Comparison of ENCODE assay signal across 24 cellular contexts in genomic region chr10:68848281-68848680, GRCh38. TPM values are rescaled to one million over a fixed set of nuclear protein-coding genes. Genes with fewer than 3 reads are reported as not detected.
DNase-seq lines count a peak whose midpoint lies in the region; ATAC-seq, FAIRE-seq and TF ChIP-seq lines count a peak whose summit lies in the region.
"Had no signal": no experiment of that assay in that cellular context is flagged by ENCODE, and none has a peak within 500 bp of the region (broad histone marks: within the 10 kb centered on the region; RNA-seq: fewer than 3 reads in every experiment).

No MANE protein-coding gene starts in this region.

- H3K18ac ChIP-seq in IMR-90 (ENCODE audit: low read depth, low read length) (no peak overlapping the region), H1 (ENCODE audit: extremely low read depth, low read length) (no peak overlapping the region)

- POLR2A ChIA-PET in IMR-90 (lab: Charles Lee; ENCODE audit: unreplicated experiment), result no interaction called here
- POLR2A ChIA-PET in H1 (lab: Charles Lee; ENCODE audit: partially characterized antibody), result no interaction called here

- H2BK12ac ChIP-seq in H1 (ENCODE audit: low read depth, low read length), result no peak overlapping the region

- H3K4me3 ChIP-seq in GM23248 (no peak overlapping the region), IMR-90 (ENCODE audit: insufficient read depth, low read depth, low read length) (no peak overlapping the region), H1 (ENCODE audit: extremely low read depth in 1 of 4, insufficient read depth in 2 of 4, low read depth in 3 of 4, low read length in 4 of 4) (no peak overlapping the region)
- H3K4me3 ChIP-seq: A549; BLaER1 treated with 17β-estradiol and CSF1 and Interleukin-3, amounts not matched to agents 10 nM and 100 nM had no signal

- H3K27ac Mint-ChIP-seq in nephron progenitor cell, result peak overlapping the region; percentile 97
- H3K27ac Mint-ChIP-seq: CD4-positive, alpha-beta T cell had no signal

- peaks cover 36% of the 10 kb centered on the region for H3K36me3 Mint-ChIP-seq in nephron progenitor cell (ENCODE audit: low read depth)
- H3K36me3 Mint-ChIP-seq: CD14-positive monocyte; CD8-positive, alpha-beta memory T cell had no signal

- TF ChIP-seq RAD21 in IMR-90 (IDR thresholded peaks at IDR 0.05; ENCODE audit: low read length) (no peak), H1 (IDR thresholded peaks at IDR 0.05 in 1 of 2, conservative IDR thresholded peaks at IDR 0.05 in 1 of 2; ENCODE audit: low read depth in 2 of 2, low read length in 2 of 2) (no peak)

- ATAC-seq in IMR-90 (ENCODE audit: low read depth) (no peak), HG03457 (IDR thresholded peaks at IDR 0.05; ENCODE audit: unreplicated experiment) (no peak)
- ATAC-seq: A549, HCT116 had no signal

- H4K20me1 ChIP-seq in GM23248 (ENCODE audit: insufficient read depth) (no peaks in the 10 kb centered on the region), IMR-90 (ENCODE audit: insufficient read depth, low read length) (no peaks in the 10 kb centered on the region), H1 (replicated peaks in 1 of 2; ENCODE audit: control insufficient read depth in 1 of 2, insufficient read depth in 2 of 2, low read length in 2 of 2) (no peaks in the 10 kb centered on the region)
- H4K20me1 ChIP-seq: BLaER1 treated with 17β-estradiol and CSF1 and Interleukin-3, amounts not matched to agents 10 nM and 100 nM had no signal

- TF ChIP-seq POLR2A in IMR-90 (IDR thresholded peaks at IDR 0.05; ENCODE audit: low read depth, low read length) (no peak), H1 (IDR thresholded peaks at IDR 0.05; ENCODE audit: control extremely low read depth in 1 of 2, low read depth in 2 of 2, low read length in 2 of 2) (no peak)

- no peak overlapping the region for H2BK20ac ChIP-seq in IMR-90 (ENCODE audit: low read depth, low read length)
- no peak overlapping the region for H2BK20ac ChIP-seq in H1 (ENCODE audit: low read length)

- H3K79me1 ChIP-seq in IMR-90 (ENCODE audit: low read depth in 1 of 2, low read length in 2 of 2) (no peaks in the 10 kb centered on the region), H1 (ENCODE audit: low read depth, low read length) (no peaks in the 10 kb centered on the region)

- H3K9me3 ChIP-seq in GM23248 (ENCODE audit: low read depth), result no peaks in the 10 kb centered on the region
- no peaks in the 10 kb centered on the region for H3K9me3 ChIP-seq in IMR-90 (ENCODE audit: control insufficient read depth, insufficient read depth, low read length)
- no peaks in the 10 kb centered on the region for H3K9me3 ChIP-seq in H1 (ENCODE audit: insufficient read depth in 2 of 2, low read depth in 1 of 2, low read length in 1 of 2)
- H3K9me3 ChIP-seq: BE2C had no signal

- H3K9me2 ChIP-seq in GM23248 (ENCODE audit: insufficient read depth), result no peaks in the 10 kb centered on the region

- H2BK120ac ChIP-seq in IMR-90 (ENCODE audit: low read depth, low read length) (no peak overlapping the region), H1 (replicated peaks; ENCODE audit: low read depth, low read length) (no peak overlapping the region)

- H3K56ac ChIP-seq in IMR-90 (ENCODE audit: extremely low read depth, insufficient read depth, low read length) (no peak overlapping the region), H1 (replicated peaks; ENCODE audit: insufficient read length, low read depth, low read length) (no peak overlapping the region)

- H3K4me1 ChIP-seq in GM23248 (ENCODE audit: insufficient read depth) (no peaks in the 10 kb centered on the region), IMR-90 (ENCODE audit: control insufficient read depth, insufficient read depth, low read length) (no peaks in the 10 kb centered on the region), H1 (replicated peaks in 1 of 4; ENCODE audit: control insufficient read depth in 3 of 4, insufficient read depth in 4 of 4, low read length in 3 of 4) (no peaks in the 10 kb centered on the region)
- H3K4me1 ChIP-seq: A549, BE2C had no signal

- intact Hi-C loops in IMR-90 (cut with micrococcal nuclease), result loop anchor here (5.0 kb wide), 1 partner anchor 39 kb away; no protein-coding TSS in a partner anchor

- H3K4ac ChIP-seq in IMR-90 (ENCODE audit: low read depth, low read length) (no peak overlapping the region), H1 (replicated peaks; ENCODE audit: insufficient read length, low read depth, low read length) (no peak overlapping the region)

- H3K36me3 ChIP-seq in GM23248 (ENCODE audit: low read depth), result no peaks in the 10 kb centered on the region
- H3K36me3 ChIP-seq in IMR-90 (ENCODE audit: control insufficient read depth, insufficient read depth, low read length), result no peaks in the 10 kb centered on the region
- no peaks in the 10 kb centered on the region for H3K36me3 ChIP-seq in H1 (ENCODE audit: control insufficient read depth in 2 of 4, insufficient read depth in 4 of 4, low read length in 3 of 4)
- H3K36me3 ChIP-seq: BE2C; BLaER1 treated with 17β-estradiol and CSF1 and Interleukin-3, amounts not matched to agents 10 nM and 100 nM had no signal

- H3K23ac ChIP-seq in IMR-90 (ENCODE audit: low read depth, low read length), result no peak overlapping the region
- H3K23ac ChIP-seq in H1 (ENCODE audit: insufficient read length), result no peak overlapping the region

- H3K9me3 Mint-ChIP-seq in nephron progenitor cell, result peaks cover 20% of the 10 kb centered on the region
- H3K9me3 Mint-ChIP-seq: CD4-positive, alpha-beta T cell had no signal

- TF ChIP-seq EP300 in H1 (IDR thresholded peaks at IDR 0.05; ENCODE audit: borderline replicate concordance in 1 of 2, low read depth in 2 of 2, low read length in 2 of 2), result no peak

- H3K27ac ChIP-seq in GM23248 (no peak overlapping the region), IMR-90 (ENCODE audit: insufficient read depth, low read length) (no peak overlapping the region), H1 (ENCODE audit: low read depth, low read length) (no peak overlapping the region), substantia nigra (ENCODE audit: low read depth, low read length, poor library complexity, severe bottlenecking) (no peak overlapping the region)
- H3K27ac ChIP-seq: A549; BLaER1 treated with 17β-estradiol and CSF1 and Interleukin-3, amounts not matched to agents 10 nM and 100 nM had no signal

- no peak for FAIRE-seq in H1 (lab: Jason Lieb, UNC)
- FAIRE-seq: A549, D721Med, GM12892, GM19239 had no signal

- H3K9me1 ChIP-seq in IMR-90 (ENCODE audit: insufficient read depth, low read length), result no peaks in the 10 kb centered on the region

- no peak overlapping the region for H3K4me3 Mint-ChIP-seq in nephron progenitor cell
- H3K4me3 Mint-ChIP-seq: CD14-positive monocyte; CD4-positive, alpha-beta T cell; CD8-positive, alpha-beta memory T cell had no signal

- H2AK9ac ChIP-seq in IMR-90 (replicated peaks; ENCODE audit: low read depth, low read length, poor library complexity), result no peak overlapping the region

- H3K4me2 ChIP-seq in GM23248 (ENCODE audit: unreplicated experiment), result no peak overlapping the region
- no peak overlapping the region for H3K4me2 ChIP-seq in IMR-90 (ENCODE audit: low read depth, low read length)
- no peak overlapping the region for H3K4me2 ChIP-seq in H1 (ENCODE audit: insufficient read depth in 1 of 2, low read depth in 2 of 2, low read length in 2 of 2)
- H3K4me2 ChIP-seq: A549; BLaER1 treated with 17β-estradiol and CSF1 and Interleukin-3, amounts not matched to agents 10 nM and 100 nM had no signal

- H3F3A ChIP-seq in GM23248 (ENCODE audit: insufficient read depth), result no peaks in the 10 kb centered on the region

- H3K14ac ChIP-seq in IMR-90 (replicated peaks; ENCODE audit: low read depth, low read length) (no peak overlapping the region), H1 (ENCODE audit: insufficient read length) (no peak overlapping the region)

- H4K91ac ChIP-seq in IMR-90 (ENCODE audit: insufficient read depth, low read depth, low read length) (no peak overlapping the region), H1 (replicated peaks; ENCODE audit: insufficient read length, low read length) (no peak overlapping the region)

- CTCF ChIA-PET in IMR-90 (lab: Yijun Ruan, JAX) (no interaction called here), H1 (lab: Charles Lee; ENCODE audit: partially characterized antibody) (interaction anchor here (1.5 kb wide), 1 partner anchor 10 kb away, joined by 3 read pairs; no protein-coding TSS in a partner anchor)

- H3K4me1 Mint-ChIP-seq in nephron progenitor cell, result peaks cover 45% of the 10 kb centered on the region
- H3K4me1 Mint-ChIP-seq: CD14-positive monocyte; CD8-positive, alpha-beta memory T cell had no signal

- no peak overlapping the region for H2BK15ac ChIP-seq in IMR-90 (ENCODE audit: low read depth, low read length)
- no peak overlapping the region for H2BK15ac ChIP-seq in H1 (ENCODE audit: low read length)

- H3K27me3 ChIP-seq in GM23248 (replicated peaks; ENCODE audit: insufficient read depth), result no peaks in the 10 kb centered on the region
- H3K27me3 ChIP-seq in IMR-90 (ENCODE audit: control insufficient read depth, insufficient read depth, low read length), result peaks cover 2% of the 10 kb centered on the region
- no peaks in the 10 kb centered on the region for H3K27me3 ChIP-seq in H1 (replicated peaks in 1 of 4; ENCODE audit: control insufficient read depth in 3 of 4, extremely low read depth in 1 of 4, insufficient read depth in 3 of 4, low read length in 3 of 4)
- H3K27me3 ChIP-seq: BE2C; BLaER1 treated with 17β-estradiol and CSF1 and Interleukin-3, amounts not matched to agents 10 nM and 100 nM had no signal

- BruUV-seq in IMR-90 (replicated peaks; lab: Mats Ljungman, UMichigan), result no TSS peak

- no peak overlapping the region for H2AK5ac ChIP-seq in IMR-90 (ENCODE audit: low read depth, low read length)
- no peak overlapping the region for H2AK5ac ChIP-seq in H1 (ENCODE audit: low read depth, low read length)

- DNase-seq in GM23248 (no peak), IMR-90 (no peak), H1 (ENCODE audit: low read depth in 1 of 2, low spot score in 2 of 2) (no peak), nephron progenitor cell (no peak), substantia nigra (lab: John Stamatoyannopoulos, UW) (no peak), GDM1 (lab: John Stamatoyannopoulos, UW) (no peak)
- DNase-seq: 8988T; ACHN; AML-193; BE2C; CD4-positive, alpha-beta T cell; CD8-positive, alpha-beta memory T cell; DMS 273 treated with DMSO at 0.1 percent for 48 hours; DMS79; GOT3; H7 had no signal

- H3K23me2 ChIP-seq in H1 (ENCODE audit: low read depth, low read length), result no peaks in the 10 kb centered on the region

- TF ChIP-seq CTCF in IMR-90 (conservative IDR thresholded peaks at IDR 0.05; ENCODE audit: low read depth, low read length) (no peak), H1 (IDR thresholded peaks at IDR 0.05; ENCODE audit: control extremely low read depth in 1 of 3, insufficient read depth in 1 of 3, low read depth in 1 of 3, low read length in 3 of 3) (no peak), nephron progenitor cell (IDR thresholded peaks at IDR 0.05) (no peak)

- H3K27me3 Mint-ChIP-seq in nephron progenitor cell (ENCODE audit: low read depth, poor library complexity), result no peaks in the 10 kb centered on the region
- H3K27me3 Mint-ChIP-seq: CD4-positive, alpha-beta T cell had no signal

- H4K5ac ChIP-seq in IMR-90 (ENCODE audit: low read depth, low read length) (no peak overlapping the region), H1 (ENCODE audit: insufficient read length, low read depth, low read length) (peak overlapping the region; percentile 15)

- in situ Hi-C loops in GM23248 (cut with MboI) (no loop called here), IMR-90 (cut with MboI; ENCODE audit: low sequenced_read_pairs) (no loop called here)

- WGBS in GM23248 (ENCODE audit: low coverage in 1 of 2, low lambda C conversion rate in 2 of 2, missing lambda C conversion rate in 2 of 2), 2 experiments, result 90 to 96% methylated on average over 2 of the region's 2 CpGs
- no CpG with 5 or more reads among the region's 2 CpGs for WGBS in IMR-90 (ENCODE audit: extremely low coverage in 2 of 2, insufficient read length in 1 of 2), 2 experiments
- WGBS in H1 (ENCODE audit: extremely low coverage in 1 of 2, insufficient coverage in 1 of 2, insufficient read length in 1 of 2, insufficient replicate concordance in 2 of 2, low coverage in 1 of 2, low lambda C conversion rate in 2 of 2, missing lambda C conversion rate in 1 of 2), 2 experiments, result 91% methylated on average over 2 of the region's 2 CpGs; no CpG with 5 or more reads in 1 of the 2 experiments

- H2BK5ac ChIP-seq in IMR-90 (ENCODE audit: low read depth, low read length, poor library complexity, severe bottlenecking) (no peak overlapping the region), H1 (ENCODE audit: low read depth, low read length) (no peak overlapping the region)

- H3K9ac ChIP-seq in GM23248 (no peak overlapping the region), IMR-90 (ENCODE audit: low read depth, low read length) (no peak overlapping the region), H1 (replicated peaks in 1 of 4; ENCODE audit: extremely low read depth in 1 of 4, low read depth in 3 of 4, low read length in 3 of 4) (no peak overlapping the region)
- H3K9ac ChIP-seq: BLaER1 treated with 17β-estradiol and CSF1 and Interleukin-3, amounts not matched to agents 10 nM and 100 nM had no signal

- H2AFZ ChIP-seq in GM23248, result 0 out of 2 replicates have a peak overlapping the region, but pooled peaks have one; percentile 45
- H2AFZ ChIP-seq in IMR-90 (replicated peaks; ENCODE audit: low read length, poor library complexity), result peak overlapping the region; percentile 0
- H2AFZ ChIP-seq in H1 (ENCODE audit: low read length), result no peak overlapping the region

- no peaks in the 10 kb centered on the region for H3K79me2 ChIP-seq in GM23248 (ENCODE audit: insufficient read depth)
- no peaks in the 10 kb centered on the region for H3K79me2 ChIP-seq in H1 (ENCODE audit: control insufficient read depth in 1 of 2, insufficient read depth in 2 of 2, low read length in 2 of 2)

- dilution Hi-C loops in IMR-90 (cut with HindIII; ENCODE audit: low sequenced_read_pairs, unreplicated experiment), result no loop called here

- H4K8ac ChIP-seq in IMR-90 (ENCODE audit: low read depth in 2 of 2, low read length in 2 of 2), result no peak overlapping the region
- H4K8ac ChIP-seq in H1 (ENCODE audit: extremely low read depth, insufficient read depth, low read length), result no peak overlapping the region

RNA-seq across cellular contexts. Expression of gene STOX1, which starts 20.9 kb away (rescaled TPM):
- 0.25 TPM in 1 of 2 replicates, not detected in the other for total RNA-seq in GM23248 (2014; rRNA removed; shearing (Covaris generic))
- polyA plus RNA-seq in GM23248 (2016; fragmentation: Nextera tagmentation; extraction: Ambion mirVana) (not detected in 2 replicates), IMR-90 (2012; rRNA removed) (0.03 TPM in 1 of 2 replicates, not detected in the other), H1 (2011; rRNA removed) (0.47 and 0.92 TPM in 2 replicates)
- total RNA-seq in IMR-90 (2012; rRNA removed), result under 0.01 and 0.18 TPM in 2 replicates
- polyA plus RNA-seq in IMR-90 (2012; cell fraction: cytosol; rRNA removed), result not detected in 2 replicates
- polyA plus RNA-seq in IMR-90 (2012; cell fraction: nucleus; rRNA removed; ENCODE audit: low replicate concordance), result 0.02 TPM in 1 of 2 replicates, not detected in the other
- 2.5 and 2.6 TPM in 2 replicates for total RNA-seq in H1 (2021; fragmentation: NEBNext Ultra II Directional; extraction: Animal tissue kit (Norgen Biotek cat#: 25700))
- polyA plus RNA-seq in H1 (2011; cell fraction: cytosol; rRNA removed), result 1.1 TPM
- polyA plus RNA-seq in H1 (2011; cell fraction: nucleus; rRNA removed), result 0.70 TPM
- 1.5 to 2.3 TPM (median 1.8 TPM) in 4 replicates for polyA plus RNA-seq in H1 (2012, experiment 1 of 2)
- polyA plus RNA-seq in H1 (2012, experiment 2 of 2), result 0.13 TPM
- polyA plus RNA-seq in H1 (2013, experiment 1 of 2), result 0.83 TPM
- polyA plus RNA-seq in H1 (2013, experiment 2 of 2), result 1.1 TPM
- 2.4 and 3.6 TPM in 2 replicates for polyA minus RNA-seq in H1 (2011; rRNA and poly(A)+ RNA removed)
- 1.4 TPM for polyA minus RNA-seq in H1 (2011; cell fraction: cytosol; rRNA and poly(A)+ RNA removed)
- 1.8 TPM for polyA minus RNA-seq in H1 (2011; cell fraction: nucleus; rRNA and poly(A)+ RNA removed)
- polyA plus RNA-seq: CD14-positive monocyte; CD8-positive, alpha-beta memory T cell had no signal

RNA-seq across cellular contexts. Expression of gene DDX50, which starts 52.8 kb away (rescaled TPM):
- total RNA-seq in GM23248 (2014; rRNA removed; shearing (Covaris generic)), result 49.0 and 63.4 TPM in 2 replicates
- polyA plus RNA-seq in GM23248 (2016; fragmentation: Nextera tagmentation; extraction: Ambion mirVana) (40.4 and 43.6 TPM in 2 replicates), IMR-90 (2012; rRNA removed) (31.1 and 32.5 TPM in 2 replicates), H1 (2011; rRNA removed) (12.6 and 20.0 TPM in 2 replicates)
- total RNA-seq in IMR-90 (2012; rRNA removed), result 55.7 and 74.2 TPM in 2 replicates
- 8.7 and 14.3 TPM in 2 replicates for polyA plus RNA-seq in IMR-90 (2012; cell fraction: cytosol; rRNA removed)
- polyA plus RNA-seq in IMR-90 (2012; cell fraction: nucleus; rRNA removed; ENCODE audit: low replicate concordance), result 4.1 and 23.9 TPM in 2 replicates
- 36.5 and 39.0 TPM in 2 replicates for total RNA-seq in H1 (2021; fragmentation: NEBNext Ultra II Directional; extraction: Animal tissue kit (Norgen Biotek cat#: 25700))
- polyA plus RNA-seq in H1 (2011; cell fraction: cytosol; rRNA removed), result 30.4 TPM
- polyA plus RNA-seq in H1 (2011; cell fraction: nucleus; rRNA removed), result 8.9 TPM
- 26.7 to 38.8 TPM (median 31.9 TPM) in 4 replicates for polyA plus RNA-seq in H1 (2012, experiment 1 of 2)
- 2.3 TPM for polyA plus RNA-seq in H1 (2012, experiment 2 of 2)
- polyA plus RNA-seq in H1 (2013, experiment 1 of 2), result 29.8 TPM
- polyA plus RNA-seq in H1 (2013, experiment 2 of 2), result 29.8 TPM
- polyA minus RNA-seq in H1 (2011; rRNA and poly(A)+ RNA removed), result 33.4 and 35.8 TPM in 2 replicates
- polyA minus RNA-seq in H1 (2011; cell fraction: cytosol; rRNA and poly(A)+ RNA removed), result 18.2 TPM
- 30.4 TPM for polyA minus RNA-seq in H1 (2011; cell fraction: nucleus; rRNA and poly(A)+ RNA removed)
